Comparison of ENCODE assay signal across 35 cellular contexts in genomic region chr13:87859261-87859660, GRCh38.
"Had no signal": no experiment of that assay in that cellular context is flagged by ENCODE, and none has a peak within 500 bp of the region (broad histone marks: within the 10 kb centered on the region; RNA-seq: fewer than 3 reads in every experiment).

No MANE protein-coding gene starts in this region.

- H3K27me3 ChIP-seq: MG63 had no signal

- H3K4me3 ChIP-seq: MG63 had no signal

- H3K9me3 ChIP-seq: MG63 had no signal

- DNase-seq: Kasumi-1, MG63, MM.1S, MV-4-11, NCI-H1048, NCI-H1092, NCI-H1092 treated with DMSO at 0.1 percent for 48 hours, NCI-H1105, NCI-H1105 treated with DMSO at 0.1 percent for 48 hours, NCI-H1417, NCI-H1417 treated with DMSO at 0.1 percent for 48 hours, NCI-H1436, NCI-H1436 treated with DMSO at 0.1 percent for 48 hours, NCI-H146, NCI-H1694, NCI-H1694 treated with DMSO at 0.1 percent for 48 hours, NCI-H187, NCI-H187 treated with DMSO at 0.1 percent for 48 hours, NCI-H1930, NCI-H2029, NCI-H2029 treated with DMSO at 0.1 percent for 48 hours, NCI-H2081, NCI-H2081 treated with DMSO at 0.1 percent for 48 hours, NCI-H2107, NCI-H2171, NCI-H2171 treated with DMSO at 0.1 percent for 48 hours, NCI-H2227 treated with DMSO at 0.1 percent for 48 hours, NCI-H226, NCI-H345, NCI-H446, NCI-H446 treated with DMSO at 0.1 percent for 48 hours, NCI-H510A, NCI-H510A treated with DMSO at 0.1 percent for 48 hours, NCI-H524, NCI-H524 treated with DMSO at 0.1 percent for 48 hours had no signal

- H3K36me3 ChIP-seq: MG63 had no signal
